Comparison of ENCODE assay signal across 8 cellular contexts in the genomic region with DNA sequence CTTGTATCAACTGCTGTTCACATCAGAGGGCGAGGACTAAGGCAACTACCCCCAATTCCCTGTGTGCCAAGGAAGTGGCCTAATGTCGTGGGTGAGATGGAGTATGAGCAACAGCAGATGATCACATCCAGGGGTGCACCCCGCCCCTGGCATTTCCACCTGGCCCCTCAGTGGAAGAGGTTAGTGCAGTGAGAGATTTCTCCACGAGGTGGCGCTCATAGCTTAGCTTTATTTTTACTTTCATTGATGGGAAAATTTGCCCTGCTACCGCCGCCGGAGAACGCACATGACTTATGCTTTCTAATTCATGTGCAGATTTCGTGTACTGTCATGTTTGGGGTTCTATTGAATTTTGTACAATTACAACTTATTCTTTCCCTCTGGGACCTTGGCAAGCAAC.
A peak's percentile ranks its signal among the peaks of the same experiment; 100 is the strongest.
DNase-seq lines count a peak whose midpoint lies in the region; ATAC-seq and TF ChIP-seq lines count a peak whose summit lies in the region.

No MANE protein-coding gene starts in this region.

- H3K9me3 ChIP-seq in psoas muscle, result peaks cover 6% of the 10 kb centered on the region

- peak; percentile 13 to 32 for DNase-seq in AML-193 (lab: John Stamatoyannopoulos, UW)
- DNase-seq in NCI-H526 (lab: John Stamatoyannopoulos, UW), result peak; percentile 25 to 70
- DNase-seq in activated T-cell treated with anti-CD3 and anti-CD28 coated beads for 48 hours (ENCODE audit: low read depth), result peak; percentile 38
- peak; percentile 83 for DNase-seq in glutamatergic neuron
- DNase-seq in psoas muscle, result peak; percentile 17 to 52
- DNase-seq in central memory CD4-positive, alpha-beta T cell, result no peak

- H3K9me3 Mint-ChIP-seq in glutamatergic neuron (ENCODE audit: unreplicated experiment), result no peaks in the 10 kb centered on the region

- no peak overlapping the region for H3K4me3 Mint-ChIP-seq in glutamatergic neuron (ENCODE audit: unreplicated experiment)

- H3K36me3 Mint-ChIP-seq in glutamatergic neuron (ENCODE audit: unreplicated experiment), result no peaks in the 10 kb centered on the region

- peaks cover 0 to 15% (median 0%) of the 10 kb centered on the region in 3 donors for H3K27me3 ChIP-seq in psoas muscle (ENCODE audit: insufficient read depth in 3 of 3, low read length in 2 of 3)

- no peaks in the 10 kb centered on the region for H3K36me3 ChIP-seq in psoas muscle (ENCODE audit: insufficient read depth in 1 of 2, low read depth in 1 of 2)

- 9 to 10% (median 9%) methylated on average over 10 of the region's 10 CpGs for WGBS in psoas muscle, 3 donors

- H3K27me3 Mint-ChIP-seq in glutamatergic neuron (ENCODE audit: unreplicated experiment), result no peaks in the 10 kb centered on the region

- H3K27ac ChIP-seq in psoas muscle, result no peak overlapping the region

- intact Hi-C loops in psoas muscle (cut with DNase I), result no loop called here

- no peak overlapping the region for H3K4me3 ChIP-seq in psoas muscle

- H3K4me1 Mint-ChIP-seq in glutamatergic neuron (ENCODE audit: low read depth, unreplicated experiment), result peaks cover 17% of the 10 kb centered on the region

- H3K4me1 ChIP-seq in psoas muscle, result no peaks in the 10 kb centered on the region

- TF ChIP-seq CTCF in glutamatergic neuron (IDR thresholded peaks at IDR 0.05; ENCODE audit: partially characterized antibody, unreplicated experiment), result peak; percentile 91
- TF ChIP-seq CTCF in psoas muscle (IDR thresholded peaks at IDR 0.05), result peak; percentile 57

- ATAC-seq in GM18873 (IDR thresholded peaks at IDR 0.05; ENCODE audit: low FRiP score, unreplicated experiment) (peak; percentile 49), HG03520 (IDR thresholded peaks at IDR 0.05; ENCODE audit: unreplicated experiment) (peak; percentile 49), psoas muscle (no peak)

- no peak overlapping the region for H3K27ac Mint-ChIP-seq in glutamatergic neuron (ENCODE audit: unreplicated experiment)

Comparison
In these comparisons a context has a peak if more than half of its experiments do, and no peak if none do; other contexts are left out.
1. ATAC-seq: peak in GM18873 (single experiment) and HG03520 (single experiment); none in psoas muscle (0 of 4).